ENCODE assay signal across 9 cellular contexts in genomic region chr19:41398603-41399002, GRCh38. TPM values are rescaled to one million over a fixed set of nuclear protein-coding genes. Genes with fewer than 3 reads are reported as not detected.
DNase-seq lines count a peak whose midpoint lies in the region; ATAC-seq, FAIRE-seq and TF ChIP-seq lines count a peak whose summit lies in the region.
"Had no signal": no experiment of that assay in that cellular context is flagged by ENCODE, and none has a peak within 500 bp of the region (broad histone marks: within the 10 kb centered on the region; RNA-seq: fewer than 3 reads in every experiment).

No MANE protein-coding gene starts in this region.

- FAIRE-seq in HepG2 (lab: Jason Lieb, UNC): no peak

- H3K4me2 ChIP-seq in HepG2 (ENCODE audit: low read depth, low read length): peak overlapping the region; percentile 83

- no peaks in the 10 kb centered on the region for H3K9me3 Mint-ChIP-seq in activated T-cell treated with anti-CD3 and anti-CD28 coated beads, Interleukin-2, amount 50 U/mL, for 24 hours
- no peaks in the 10 kb centered on the region for H3K9me3 Mint-ChIP-seq in activated naive CD8-positive, alpha-beta T cell treated with anti-CD3 and anti-CD28 coated beads, Interleukin-2, amount 10 ng/mL, durations not matched to agents 7 days and 5 days

- H3K36me3 ChIP-seq in HepG2 (replicated peaks in 1 of 2; ENCODE audit: control insufficient read depth in 1 of 2, insufficient read depth in 2 of 2, low read length in 2 of 2) (no peaks in the 10 kb centered on the region), thyroid gland (no peaks in the 10 kb centered on the region)

- no peaks in the 10 kb centered on the region; a peak in 1 of 5 replicates for H3K27me3 ChIP-seq in HepG2 (ENCODE audit: control insufficient read depth in 1 of 2, insufficient read depth in 2 of 2, low read length in 2 of 2)
- H3K27me3 ChIP-seq in thyroid gland: no peaks in the 10 kb centered on the region

- no TSS peak for BruUV-seq in HepG2 (replicated peaks; lab: Mats Ljungman, UMichigan)

- H3K79me2 ChIP-seq in HepG2 (ENCODE audit: insufficient read depth, low read length): peaks cover 32% of the 10 kb centered on the region

- peaks cover 23% of the 10 kb centered on the region for H3K4me1 ChIP-seq in HepG2 (ENCODE audit: insufficient read depth, low read length)
- peaks cover 26 to 28% of the 10 kb centered on the region in 2 donors for H3K4me1 ChIP-seq in thyroid gland

- H4K20me1 ChIP-seq in HepG2 (ENCODE audit: insufficient read depth, low read length): no peaks in the 10 kb centered on the region

- 6% methylated on average over 3 of the region's 3 CpGs for WGBS in HepG2 (ENCODE audit: low lambda C conversion rate)
- WGBS in thyroid gland, 2 donors: 25 to 34% methylated on average over 3 of the region's 3 CpGs

- H3K27ac ChIP-seq in HepG2 (ENCODE audit: extremely low read length, insufficient read depth, low read length) (peak overlapping the region; percentile 94), thyroid gland (no peak overlapping the region)

- TF ChIP-seq EP300 in HepG2 (IDR thresholded peaks at IDR 0.05; ENCODE audit: low read depth in 2 of 2, low read length in 2 of 2) (no peak), HepG2 (CRISPR knock-in tag; IDR thresholded peaks at IDR 0.05; ENCODE audit: borderline replicate concordance) (no peak)

- peak overlapping the region; percentile 99 for H3K4me3 Mint-ChIP-seq in activated T-cell treated with anti-CD3 and anti-CD28 coated beads, Interleukin-2, amount 50 U/mL, for 24 hours
- peak overlapping the region; percentile 97 for H3K4me3 Mint-ChIP-seq in activated naive CD8-positive, alpha-beta T cell treated with anti-CD3 and anti-CD28 coated beads, Interleukin-2, amount 10 ng/mL, durations not matched to agents 7 days and 5 days

- H3K4me1 Mint-ChIP-seq in activated T-cell treated with anti-CD3 and anti-CD28 coated beads, Interleukin-2, amount 50 U/mL, for 24 hours (ENCODE audit: low read depth): peaks cover 47% of the 10 kb centered on the region
- peaks cover 28% of the 10 kb centered on the region for H3K4me1 Mint-ChIP-seq in activated naive CD8-positive, alpha-beta T cell treated with anti-CD3 and anti-CD28 coated beads, Interleukin-2, amount 10 ng/mL, durations not matched to agents 7 days and 5 days

- peak overlapping the region; percentile 93 for H3K9ac ChIP-seq in HepG2 (ENCODE audit: insufficient read depth, low read depth, low read length)

- H3K27me3 Mint-ChIP-seq in activated T-cell treated with anti-CD3 and anti-CD28 coated beads, Interleukin-2, amount 50 U/mL, for 24 hours: no peaks in the 10 kb centered on the region
- H3K27me3 Mint-ChIP-seq in activated naive CD8-positive, alpha-beta T cell treated with anti-CD3 and anti-CD28 coated beads, Interleukin-2, amount 10 ng/mL, durations not matched to agents 7 days and 5 days: no peaks in the 10 kb centered on the region

- no peak for ATAC-seq in activated naive CD8-positive, alpha-beta T cell treated with anti-CD3 and anti-CD28 coated beads, Interleukin-2, amount 10 ng/mL, durations not matched to agents 7 days and 5 days (ENCODE audit: low read depth)
- ATAC-seq in HepG2 (peak; percentile 33; the same call in 2 of the 3 replicates), GM18511 (IDR thresholded peaks at IDR 0.05; ENCODE audit: unreplicated experiment) (no peak)

- in situ Hi-C loops in HepG2 (cut with HindIII; ENCODE audit: extremely low pct_ligation_motif_present, low pct_unique_long_range_greater_than_20kb): no loop called here

- no peak for DNase-seq in activated T-cell treated with anti-CD3 and anti-CD28 coated beads, Interleukin-2, amount 50 U/mL, for 24 hours
- no peak for DNase-seq in activated T-cell treated with anti-CD3 and anti-CD28 coated beads for 4 hours
- no peak for DNase-seq in activated naive CD8-positive, alpha-beta T cell treated with anti-CD3 and anti-CD28 coated beads, Interleukin-2, amount 10 ng/mL, durations not matched to agents 7 days and 5 days
- DNase-seq in HepG2 (ENCODE audit: low spot score): no peak
- no peak for DNase-seq in thyroid gland
- DNase-seq in SK-N-DZ (ENCODE audit: low spot score): no peak
- DNase-seq in NCI-H526 treated with DMSO at 0.1 percent for 48 hours (lab: John Stamatoyannopoulos, UW): no peak

- CTCF ChIA-PET in HepG2 (lab: Yijun Ruan, JAX; ENCODE audit: low intra/inter-chr PET ratio, low total read pairs): no interaction called here

- H3K4me3 ChIP-seq in HepG2 (replicated peaks in 1 of 3; ENCODE audit: insufficient read depth in 1 of 3, low read depth in 2 of 3, low read length in 3 of 3): peak overlapping the region; percentile 86 to 94 (median 90)
- peak overlapping the region in 2 of 3 donors; percentile 64 to 88 for H3K4me3 ChIP-seq in thyroid gland (replicated peaks in 1 of 3)

- TF ChIP-seq CTCF in HepG2 (CRISPR knock-in tag; IDR thresholded peaks at IDR 0.05): no peak
- no peak for TF ChIP-seq CTCF in thyroid gland (IDR thresholded peaks at IDR 0.05)

- POLR2A ChIA-PET in activated naive CD8-positive, alpha-beta T cell treated with anti-CD3 and anti-CD28 coated beads, Interleukin-2, amount 10 ng/mL, durations not matched to agents 7 days and 5 days (lab: Charles Lee): interaction anchor here (0.8 to 1.1 kb wide), 2 partner anchors 10 to 35 kb away, joined by 3 to 4 read pairs; partner anchors contain the start of gene B9D2
- POLR2A ChIA-PET in HepG2 (lab: Yijun Ruan, JAX): interaction anchor here (1.0 to 1.6 kb wide), 2 partner anchors 10 to 29 kb away, joined by 3 to 8 read pairs; partner anchors contain the start of gene B3GNT8

- intact Hi-C loops in HepG2 (cut with micrococcal nuclease; ENCODE audit: unreplicated experiment) (no loop called here), thyroid gland (cut with DNase I) (no loop called here)

- no peak for TF ChIP-seq RAD21 in HepG2 (CRISPR knock-in tag; IDR thresholded peaks at IDR 0.05)

- no peaks in the 10 kb centered on the region for H3K9me3 ChIP-seq in HepG2 (ENCODE audit: low read length)
- no peaks in the 10 kb centered on the region for H3K9me3 ChIP-seq in thyroid gland

- H2AFZ ChIP-seq in HepG2 (ENCODE audit: low read length): no peak overlapping the region

- TF ChIP-seq POLR2A in HepG2 (IDR thresholded peaks at IDR 0.05; ENCODE audit: insufficient read depth in 1 of 2, low read depth in 2 of 2, low read length in 2 of 2): no peak
- TF ChIP-seq POLR2A in thyroid gland (IDR thresholded peaks at IDR 0.05): no peak

- H3K36me3 Mint-ChIP-seq in activated T-cell treated with anti-CD3 and anti-CD28 coated beads, Interleukin-2, amount 50 U/mL, for 24 hours (ENCODE audit: low read depth): peaks cover 44% of the 10 kb centered on the region
- H3K36me3 Mint-ChIP-seq in activated naive CD8-positive, alpha-beta T cell treated with anti-CD3 and anti-CD28 coated beads, Interleukin-2, amount 10 ng/mL, durations not matched to agents 7 days and 5 days: peaks cover 7% of the 10 kb centered on the region

- H3K27ac Mint-ChIP-seq in activated T-cell treated with anti-CD3 and anti-CD28 coated beads, Interleukin-2, amount 50 U/mL, for 24 hours: peak overlapping the region; percentile 100
- peak overlapping the region; percentile 98 for H3K27ac Mint-ChIP-seq in activated naive CD8-positive, alpha-beta T cell treated with anti-CD3 and anti-CD28 coated beads, Interleukin-2, amount 10 ng/mL, durations not matched to agents 7 days and 5 days

RNA-seq across cellular contexts. Expression of gene BCKDHA, which starts 1.0 kb away (rescaled TPM):
- 10 to 100 TPM; 23.8 to 26.9 TPM for total RNA-seq in activated naive CD8-positive, alpha-beta T cell treated with anti-CD3 and anti-CD28 coated beads, Interleukin-2, amount 10 ng/mL, durations not matched to agents 7 days and 5 days
- 9.7 and 11.8 TPM in 2 replicates for total RNA-seq in HepG2 (2016; rRNA removed; fragmentation: Illumina TruSeq; extraction: Trizol)
- total RNA-seq in HepG2 (2016; cell fraction: cytosol; rRNA removed; fragmentation: Illumina TruSeq; extraction: Trizol; ENCODE audit: low read depth): 1.5 TPM in 2 replicates
- total RNA-seq in HepG2 (2016; cell fraction: insoluble cytoplasmic fraction; rRNA removed; fragmentation: Illumina TruSeq; extraction: Trizol): 6.9 and 10.5 TPM in 2 replicates
- 3.3 and 4.5 TPM in 2 replicates for total RNA-seq in HepG2 (2016; cell fraction: membrane; rRNA removed; fragmentation: Illumina TruSeq; extraction: Trizol)
- total RNA-seq in HepG2 (2016; cell fraction: nucleus; rRNA removed; fragmentation: Illumina TruSeq; extraction: Trizol): 6.1 and 7.1 TPM in 2 replicates
- 31.3 and 31.5 TPM in 2 replicates for polyA plus RNA-seq in HepG2 (2011; rRNA removed)
- 20.9 and 32.3 TPM in 2 replicates for polyA plus RNA-seq in HepG2 (2011; cell fraction: cytosol; rRNA removed)
- polyA plus RNA-seq in HepG2 (2011; cell fraction: nucleus; rRNA removed): 30.6 and 39.7 TPM in 2 replicates
- polyA plus RNA-seq in HepG2 (2012): 10.5 and 13.8 TPM in 2 replicates
- polyA plus RNA-seq in HepG2 (2016; cell fraction: cytosol; fragmentation: Illumina TruSeq; extraction: Trizol; ENCODE audit: low read depth): 1.6 and 2.5 TPM in 2 replicates
- polyA plus RNA-seq in HepG2 (2016; cell fraction: insoluble cytoplasmic fraction; fragmentation: Illumina TruSeq; extraction: Trizol; ENCODE audit: low read depth): 5.8 and 6.3 TPM in 2 replicates
- 2.1 and 3.5 TPM in 2 replicates for polyA plus RNA-seq in HepG2 (2016; cell fraction: membrane; fragmentation: Illumina TruSeq; extraction: Trizol; ENCODE audit: low read depth)
- 3.7 and 7.6 TPM in 2 replicates for polyA plus RNA-seq in HepG2 (2016; cell fraction: nucleus; fragmentation: Illumina TruSeq; extraction: Trizol; ENCODE audit: insufficient read depth, low read depth)
- 19.1 and 44.4 TPM in 2 replicates for polyA minus RNA-seq in HepG2 (2011; rRNA and poly(A)+ RNA removed; ENCODE audit: low replicate concordance)
- polyA minus RNA-seq in HepG2 (2011; cell fraction: cytosol; rRNA and poly(A)+ RNA removed): 23.0 and 29.5 TPM in 2 replicates
- polyA minus RNA-seq in HepG2 (2011; cell fraction: nucleus; rRNA and poly(A)+ RNA removed): 11.6 and 11.8 TPM in 2 replicates
- 10 to 100 TPM; 57.4 to 90.9 (median 85.6) TPM for total RNA-seq in thyroid gland
- 67.7 and 76.5 TPM in 2 replicates for polyA plus RNA-seq in SK-N-DZ (2014; cell fraction: cytosol; rRNA removed)
- polyA plus RNA-seq in SK-N-DZ (2014; cell fraction: nucleus; rRNA removed): 50.9 and 55.1 TPM in 2 replicates

RNA-seq across cellular contexts. Expression of gene EXOSC5, which starts 1.4 kb away (rescaled TPM):
- 10 to 100 TPM; 20.9 to 25.9 TPM for total RNA-seq in activated naive CD8-positive, alpha-beta T cell treated with anti-CD3 and anti-CD28 coated beads, Interleukin-2, amount 10 ng/mL, durations not matched to agents 7 days and 5 days
- total RNA-seq in HepG2 (2016; rRNA removed; fragmentation: Illumina TruSeq; extraction: Trizol) (23.6 and 24.1 TPM in 2 replicates), thyroid gland (10 to 100 TPM; 11.8 to 20.7 (median 14.2) TPM)
- total RNA-seq in HepG2 (2016; cell fraction: cytosol; rRNA removed; fragmentation: Illumina TruSeq; extraction: Trizol; ENCODE audit: low read depth): 7.1 TPM in 2 replicates
- total RNA-seq in HepG2 (2016; cell fraction: insoluble cytoplasmic fraction; rRNA removed; fragmentation: Illumina TruSeq; extraction: Trizol): 22.9 and 25.3 TPM in 2 replicates
- total RNA-seq in HepG2 (2016; cell fraction: membrane; rRNA removed; fragmentation: Illumina TruSeq; extraction: Trizol): 5.9 and 7.1 TPM in 2 replicates
- total RNA-seq in HepG2 (2016; cell fraction: nucleus; rRNA removed; fragmentation: Illumina TruSeq; extraction: Trizol): 11.1 and 12.5 TPM in 2 replicates
- polyA plus RNA-seq in HepG2 (2011; rRNA removed): 26.5 and 31.5 TPM in 2 replicates
- polyA plus RNA-seq in HepG2 (2011; cell fraction: cytosol; rRNA removed): 28.1 and 37.8 TPM in 2 replicates
- 19.3 and 20.0 TPM in 2 replicates for polyA plus RNA-seq in HepG2 (2011; cell fraction: nucleus; rRNA removed)
- 19.0 and 33.9 TPM in 2 replicates for polyA plus RNA-seq in HepG2 (2012)
- polyA plus RNA-seq in HepG2 (2016; cell fraction: cytosol; fragmentation: Illumina TruSeq; extraction: Trizol; ENCODE audit: low read depth): 4.5 and 5.0 TPM in 2 replicates
- 23.1 and 25.5 TPM in 2 replicates for polyA plus RNA-seq in HepG2 (2016; cell fraction: insoluble cytoplasmic fraction; fragmentation: Illumina TruSeq; extraction: Trizol; ENCODE audit: low read depth)
- polyA plus RNA-seq in HepG2 (2016; cell fraction: membrane; fragmentation: Illumina TruSeq; extraction: Trizol; ENCODE audit: low read depth): 3.8 and 5.4 TPM in 2 replicates
- polyA plus RNA-seq in HepG2 (2016; cell fraction: nucleus; fragmentation: Illumina TruSeq; extraction: Trizol; ENCODE audit: insufficient read depth, low read depth): 17.4 and 17.8 TPM in 2 replicates
- 18.9 and 21.9 TPM in 2 replicates for polyA minus RNA-seq in HepG2 (2011; rRNA and poly(A)+ RNA removed; ENCODE audit: low replicate concordance)
- 11.7 and 13.1 TPM in 2 replicates for polyA minus RNA-seq in HepG2 (2011; cell fraction: cytosol; rRNA and poly(A)+ RNA removed)
- 7.5 and 9.0 TPM in 2 replicates for polyA minus RNA-seq in HepG2 (2011; cell fraction: nucleus; rRNA and poly(A)+ RNA removed)
- polyA plus RNA-seq in SK-N-DZ (2014; cell fraction: cytosol; rRNA removed): 161 and 180 TPM in 2 replicates
- polyA plus RNA-seq in SK-N-DZ (2014; cell fraction: nucleus; rRNA removed): 82.3 and 104 TPM in 2 replicates

RNA-seq across cellular contexts. Expression of gene TMEM91, which starts 22.3 kb away (rescaled TPM):
- 10 to 100 TPM; 11.4 to 13.0 TPM for total RNA-seq in activated naive CD8-positive, alpha-beta T cell treated with anti-CD3 and anti-CD28 coated beads, Interleukin-2, amount 10 ng/mL, durations not matched to agents 7 days and 5 days
- 6.3 and 8.4 TPM in 2 replicates for total RNA-seq in HepG2 (2016; rRNA removed; fragmentation: Illumina TruSeq; extraction: Trizol)
- 4.9 and 6.5 TPM in 2 replicates for total RNA-seq in HepG2 (2016; cell fraction: cytosol; rRNA removed; fragmentation: Illumina TruSeq; extraction: Trizol; ENCODE audit: low read depth)
- total RNA-seq in HepG2 (2016; cell fraction: insoluble cytoplasmic fraction; rRNA removed; fragmentation: Illumina TruSeq; extraction: Trizol): 6.2 and 7.3 TPM in 2 replicates
- 3.9 and 4.6 TPM in 2 replicates for total RNA-seq in HepG2 (2016; cell fraction: membrane; rRNA removed; fragmentation: Illumina TruSeq; extraction: Trizol)
- total RNA-seq in HepG2 (2016; cell fraction: nucleus; rRNA removed; fragmentation: Illumina TruSeq; extraction: Trizol): 3.4 and 6.0 TPM in 2 replicates
- 10.3 and 11.2 TPM in 2 replicates for polyA plus RNA-seq in HepG2 (2011; rRNA removed)
- 8.3 and 10.4 TPM in 2 replicates for polyA plus RNA-seq in HepG2 (2011; cell fraction: cytosol; rRNA removed)
- polyA plus RNA-seq in HepG2 (2011; cell fraction: nucleus; rRNA removed): 23.1 and 25.5 TPM in 2 replicates
- polyA plus RNA-seq in HepG2 (2012): 7.9 and 10.2 TPM in 2 replicates
- polyA plus RNA-seq in HepG2 (2016; cell fraction: cytosol; fragmentation: Illumina TruSeq; extraction: Trizol; ENCODE audit: low read depth): 4.9 and 5.8 TPM in 2 replicates
- polyA plus RNA-seq in HepG2 (2016; cell fraction: insoluble cytoplasmic fraction; fragmentation: Illumina TruSeq; extraction: Trizol; ENCODE audit: low read depth): 5.7 and 7.2 TPM in 2 replicates
- 4.2 and 4.9 TPM in 2 replicates for polyA plus RNA-seq in HepG2 (2016; cell fraction: membrane; fragmentation: Illumina TruSeq; extraction: Trizol; ENCODE audit: low read depth)
- polyA plus RNA-seq in HepG2 (2016; cell fraction: nucleus; fragmentation: Illumina TruSeq; extraction: Trizol; ENCODE audit: insufficient read depth, low read depth): 9.5 and 11.5 TPM in 2 replicates
- 2.0 and 33.3 TPM in 2 replicates for polyA minus RNA-seq in HepG2 (2011; rRNA and poly(A)+ RNA removed; ENCODE audit: low replicate concordance)
- 4.9 and 7.2 TPM in 2 replicates for polyA minus RNA-seq in HepG2 (2011; cell fraction: cytosol; rRNA and poly(A)+ RNA removed)
- polyA minus RNA-seq in HepG2 (2011; cell fraction: nucleus; rRNA and poly(A)+ RNA removed): 12.7 and 17.7 TPM in 2 replicates
- 10 to 100 TPM in 2 of 4 donors, 1 to 10 TPM in 2; 5.0 to 14.9 (median 9.0) TPM for total RNA-seq in thyroid gland
- polyA plus RNA-seq in SK-N-DZ (2014; cell fraction: cytosol; rRNA removed): 0.97 and 2.2 TPM in 2 replicates
- 9.4 and 13.1 TPM in 2 replicates for polyA plus RNA-seq in SK-N-DZ (2014; cell fraction: nucleus; rRNA removed)

RNA-seq across cellular contexts. Expression of gene B3GNT8, which starts 28.6 kb away (rescaled TPM):
- 1 to 10 TPM; 2.0 to 2.2 TPM for total RNA-seq in activated naive CD8-positive, alpha-beta T cell treated with anti-CD3 and anti-CD28 coated beads, Interleukin-2, amount 10 ng/mL, durations not matched to agents 7 days and 5 days
- total RNA-seq in HepG2 (2016; rRNA removed; fragmentation: Illumina TruSeq; extraction: Trizol): 1.9 and 2.3 TPM in 2 replicates
- total RNA-seq in HepG2 (2016; cell fraction: cytosol; rRNA removed; fragmentation: Illumina TruSeq; extraction: Trizol; ENCODE audit: low read depth): 0.26 and 0.71 TPM in 2 replicates
- 1.4 and 1.9 TPM in 2 replicates for total RNA-seq in HepG2 (2016; cell fraction: insoluble cytoplasmic fraction; rRNA removed; fragmentation: Illumina TruSeq; extraction: Trizol)
- total RNA-seq in HepG2 (2016; cell fraction: membrane; rRNA removed; fragmentation: Illumina TruSeq; extraction: Trizol): 0.90 and 1.1 TPM in 2 replicates
- 2.1 and 3.1 TPM in 2 replicates for total RNA-seq in HepG2 (2016; cell fraction: nucleus; rRNA removed; fragmentation: Illumina TruSeq; extraction: Trizol)
- 0.26 and 0.44 TPM in 2 replicates for polyA plus RNA-seq in HepG2 (2011; rRNA removed)
- polyA plus RNA-seq in HepG2 (2011; cell fraction: cytosol; rRNA removed): 0.40 and 0.48 TPM in 2 replicates
- 0.54 and 1.00 TPM in 2 replicates for polyA plus RNA-seq in HepG2 (2011; cell fraction: nucleus; rRNA removed)
- 0.35 and 1.1 TPM in 2 replicates for polyA plus RNA-seq in HepG2 (2012)
- 0.43 and 0.69 TPM in 2 replicates for polyA plus RNA-seq in HepG2 (2016; cell fraction: cytosol; fragmentation: Illumina TruSeq; extraction: Trizol; ENCODE audit: low read depth)
- 0.58 and 1.1 TPM in 2 replicates for polyA plus RNA-seq in HepG2 (2016; cell fraction: insoluble cytoplasmic fraction; fragmentation: Illumina TruSeq; extraction: Trizol; ENCODE audit: low read depth)
- 0.34 and 0.42 TPM in 2 replicates for polyA plus RNA-seq in HepG2 (2016; cell fraction: membrane; fragmentation: Illumina TruSeq; extraction: Trizol; ENCODE audit: low read depth)
- 2.2 and 3.1 TPM in 2 replicates for polyA plus RNA-seq in HepG2 (2016; cell fraction: nucleus; fragmentation: Illumina TruSeq; extraction: Trizol; ENCODE audit: insufficient read depth, low read depth)
- 1.3 TPM in 1 of 2 replicates, not detected in the other for polyA minus RNA-seq in HepG2 (2011; rRNA and poly(A)+ RNA removed; ENCODE audit: low replicate concordance)
- 1.1 TPM in 1 of 2 replicates, not detected in the other for polyA minus RNA-seq in HepG2 (2011; cell fraction: cytosol; rRNA and poly(A)+ RNA removed)
- 0.50 and 0.52 TPM in 2 replicates for polyA minus RNA-seq in HepG2 (2011; cell fraction: nucleus; rRNA and poly(A)+ RNA removed)
- 1 to 10 TPM in 2 of 4 donors, under 1 TPM in 1, not detected in 1; 0.59 to 2.4 (median 1.4) TPM for total RNA-seq in thyroid gland
- polyA plus RNA-seq in SK-N-DZ (2014; cell fraction: cytosol; rRNA removed): 0.06 and 0.86 TPM in 2 replicates
- 0.18 and 0.19 TPM in 2 replicates for polyA plus RNA-seq in SK-N-DZ (2014; cell fraction: nucleus; rRNA removed)
- total RNA-seq: HT1080 had no signal

RNA-seq across cellular contexts. Expression of gene B9D2, which starts 34.7 kb away (rescaled TPM):
- total RNA-seq in activated naive CD8-positive, alpha-beta T cell treated with anti-CD3 and anti-CD28 coated beads, Interleukin-2, amount 10 ng/mL, durations not matched to agents 7 days and 5 days: 10 to 100 TPM; 11.5 to 13.0 TPM
- total RNA-seq in HepG2 (2016; rRNA removed; fragmentation: Illumina TruSeq; extraction: Trizol): 4.4 and 5.3 TPM in 2 replicates
- 1.6 and 2.5 TPM in 2 replicates for total RNA-seq in HepG2 (2016; cell fraction: cytosol; rRNA removed; fragmentation: Illumina TruSeq; extraction: Trizol; ENCODE audit: low read depth)
- total RNA-seq in HepG2 (2016; cell fraction: insoluble cytoplasmic fraction; rRNA removed; fragmentation: Illumina TruSeq; extraction: Trizol): 4.5 and 4.8 TPM in 2 replicates
- 3.0 and 4.0 TPM in 2 replicates for total RNA-seq in HepG2 (2016; cell fraction: membrane; rRNA removed; fragmentation: Illumina TruSeq; extraction: Trizol)
- total RNA-seq in HepG2 (2016; cell fraction: nucleus; rRNA removed; fragmentation: Illumina TruSeq; extraction: Trizol): 2.3 and 2.6 TPM in 2 replicates
- polyA plus RNA-seq in HepG2 (2011; rRNA removed): 2.9 and 3.1 TPM in 2 replicates
- polyA plus RNA-seq in HepG2 (2011; cell fraction: cytosol; rRNA removed): 2.1 and 3.5 TPM in 2 replicates
- 2.3 and 2.4 TPM in 2 replicates for polyA plus RNA-seq in HepG2 (2011; cell fraction: nucleus; rRNA removed)
- polyA plus RNA-seq in HepG2 (2012): 1.1 and 1.5 TPM in 2 replicates
- 1.9 TPM in 2 replicates for polyA plus RNA-seq in HepG2 (2016; cell fraction: cytosol; fragmentation: Illumina TruSeq; extraction: Trizol; ENCODE audit: low read depth)
- 3.4 and 4.7 TPM in 2 replicates for polyA plus RNA-seq in HepG2 (2016; cell fraction: insoluble cytoplasmic fraction; fragmentation: Illumina TruSeq; extraction: Trizol; ENCODE audit: low read depth)
- polyA plus RNA-seq in HepG2 (2016; cell fraction: membrane; fragmentation: Illumina TruSeq; extraction: Trizol; ENCODE audit: low read depth): 2.7 and 3.1 TPM in 2 replicates
- 3.4 and 5.8 TPM in 2 replicates for polyA plus RNA-seq in HepG2 (2016; cell fraction: nucleus; fragmentation: Illumina TruSeq; extraction: Trizol; ENCODE audit: insufficient read depth, low read depth)
- polyA minus RNA-seq in HepG2 (2011; rRNA and poly(A)+ RNA removed; ENCODE audit: low replicate concordance): 2.0 and 4.3 TPM in 2 replicates
- 1.2 and 1.5 TPM in 2 replicates for polyA minus RNA-seq in HepG2 (2011; cell fraction: cytosol; rRNA and poly(A)+ RNA removed)
- polyA minus RNA-seq in HepG2 (2011; cell fraction: nucleus; rRNA and poly(A)+ RNA removed): 0.90 and 2.5 TPM in 2 replicates
- total RNA-seq in thyroid gland: 10 to 100 TPM in 2 of 4 donors, 1 to 10 TPM in 2; 5.9 to 12.5 (median 9.9) TPM
- polyA plus RNA-seq in SK-N-DZ (2014; cell fraction: cytosol; rRNA removed): 6.4 and 15.3 TPM in 2 replicates
- polyA plus RNA-seq in SK-N-DZ (2014; cell fraction: nucleus; rRNA removed): 5.4 and 8.1 TPM in 2 replicates
